In the genomic region with DNA sequence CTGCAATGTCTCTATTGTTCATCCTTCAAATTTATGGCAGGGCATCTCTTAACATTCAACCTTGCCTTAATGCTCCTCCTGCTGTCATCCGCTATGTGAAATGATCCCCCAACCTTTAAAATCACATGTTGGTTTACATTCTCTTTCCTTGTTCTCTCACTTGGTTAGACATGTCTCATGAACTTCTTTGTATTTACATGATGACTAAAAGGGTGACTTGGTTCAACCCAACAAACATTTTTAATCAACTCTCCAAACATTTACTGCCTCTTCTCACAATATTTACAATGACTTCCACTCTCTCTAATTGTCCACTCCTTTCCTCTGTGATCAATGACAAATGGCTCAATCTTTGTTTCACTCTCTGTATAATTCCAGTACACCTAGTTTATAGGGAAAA, we compare ENCODE assay signal across 18 cellular contexts.
A peak's percentile ranks its signal among the peaks of the same experiment; 100 is the strongest.
DNase-seq lines count a peak whose midpoint lies in the region; ATAC-seq and TF ChIP-seq lines count a peak whose summit lies in the region.
"Had no signal": no experiment of that assay in that cellular context is flagged by ENCODE, and none has a peak within 500 bp of the region (broad histone marks: within the 10 kb centered on the region; RNA-seq: fewer than 3 reads in every experiment).

No MANE protein-coding gene starts in this region.

- H2AK5ac ChIP-seq in mesenchymal stem cell (ENCODE audit: low read length, severe bottlenecking), result no peak overlapping the region

- ATAC-seq in Panc1, result no peak
- ATAC-seq in GM21423 (IDR thresholded peaks at IDR 0.05; ENCODE audit: unreplicated experiment), result no peak
- ATAC-seq: HCT116 had no signal

- intact Hi-C loops in Panc1 (cut with micrococcal nuclease; ENCODE audit: unreplicated experiment) (no loop called here), left ventricle myocardium inferior (cut with micrococcal nuclease) (no loop called here)

- CTCF ChIA-PET in Panc1 (lab: Charles Lee), result no interaction called here

- H3K4ac ChIP-seq in mesenchymal stem cell (ENCODE audit: low read depth in 1 of 2, low read length in 2 of 2), result no peak overlapping the region

- H3K23ac ChIP-seq in mesenchymal stem cell (ENCODE audit: low read length in 2 of 2), result no peak overlapping the region

- H3K4me2 ChIP-seq in mesenchymal stem cell (ENCODE audit: low read length, poor library complexity, severe bottlenecking), result no peak overlapping the region
- H3K4me2 ChIP-seq: BLaER1 had no signal

- in situ Hi-C loops in Panc1 (cut with HindIII; ENCODE audit: low pct_unique_long_range_greater_than_20kb, low sequenced_read_pairs), result no loop called here

- H2BK15ac ChIP-seq in mesenchymal stem cell (ENCODE audit: low read depth, poor library complexity, severe bottlenecking), result no peak overlapping the region

- no peak overlapping the region for H2BK120ac ChIP-seq in mesenchymal stem cell (ENCODE audit: low read depth, low read length)

- WGBS in mesenchymal stem cell, result 88% methylated on average over 1 of the region's 1 CpG

- H4K91ac ChIP-seq in mesenchymal stem cell (ENCODE audit: low read length), result no peak overlapping the region

- H3K79me1 ChIP-seq in mesenchymal stem cell (replicated peaks; ENCODE audit: low read length, poor library complexity, severe bottlenecking), result no peaks in the 10 kb centered on the region

- no peak overlapping the region for H2BK5ac ChIP-seq in mesenchymal stem cell (ENCODE audit: low read depth, low read length, poor library complexity, severe bottlenecking)

- no TSS peak for BruUV-seq in Panc1 (replicated peaks; lab: Mats Ljungman, UMichigan)

- H2BK12ac ChIP-seq in mesenchymal stem cell (ENCODE audit: low read length in 2 of 2), result no peak overlapping the region

- DNase-seq in NCI-H1092 treated with DMSO at 0.1 percent for 48 hours (lab: John Stamatoyannopoulos, UW), result peak; percentile 21
- no peak for DNase-seq in NCI-H1092 (lab: John Stamatoyannopoulos, UW)
- peak; percentile 43 for DNase-seq in Panc1 (ENCODE audit: low read depth, low spot score)
- peak; percentile 2 for DNase-seq in mesenchymal stem cell
- DNase-seq in left ventricle myocardium inferior, result no peak
- DNase-seq in GF-D8 (lab: John Stamatoyannopoulos, UW), result no peak
- DNase-seq: 8988T; CD4-positive, alpha-beta memory T cell; DMS153; DND-41; EL; GOT3; H7; HFFc6 had no signal

- H3K27me3 ChIP-seq in Panc1 (ENCODE audit: control insufficient read depth, insufficient read depth, low read length) (no peaks in the 10 kb centered on the region), mesenchymal stem cell (ENCODE audit: control insufficient read depth in 1 of 2, insufficient read depth in 1 of 2, low read length in 2 of 2) (no peaks in the 10 kb centered on the region), left ventricle myocardium inferior (ENCODE audit: low read depth) (no peaks in the 10 kb centered on the region)
- H3K27me3 ChIP-seq: BLaER1 had no signal

- no peak overlapping the region for H3K18ac ChIP-seq in mesenchymal stem cell (ENCODE audit: low read depth in 1 of 2, low read length in 2 of 2)

- H3K9me3 ChIP-seq in Panc1 (ENCODE audit: control insufficient read depth, insufficient read depth, low read depth, low read length), result peaks cover 2% of the 10 kb centered on the region; the same call in 1 of the 2 replicates
- no peaks in the 10 kb centered on the region for H3K9me3 ChIP-seq in mesenchymal stem cell (ENCODE audit: control insufficient read depth, low read length)
- no peaks in the 10 kb centered on the region for H3K9me3 ChIP-seq in left ventricle myocardium inferior (replicated peaks)
- H3K9me3 ChIP-seq: BLaER1 had no signal

- no peak overlapping the region for H4K8ac ChIP-seq in mesenchymal stem cell (ENCODE audit: low read length)

- H3K9ac ChIP-seq in mesenchymal stem cell (ENCODE audit: low read length), result no peak overlapping the region
- H3K9ac ChIP-seq: BLaER1 had no signal

- POLR2A ChIA-PET in Panc1 (lab: Charles Lee), result no interaction called here

- H3K36me3 ChIP-seq in Panc1 (ENCODE audit: control insufficient read depth, insufficient read depth, low read length) (no peaks in the 10 kb centered on the region), mesenchymal stem cell (ENCODE audit: control insufficient read depth in 1 of 2, insufficient read depth in 2 of 2, low read depth in 1 of 2, low read length in 2 of 2) (no peaks in the 10 kb centered on the region), left ventricle myocardium inferior (no peaks in the 10 kb centered on the region)
- H3K36me3 ChIP-seq: BLaER1 had no signal

- H3K14ac ChIP-seq in mesenchymal stem cell (ENCODE audit: low read length in 2 of 2), result no peak overlapping the region

- H3K27ac ChIP-seq in Panc1 (ENCODE audit: low read length) (no peak overlapping the region), mesenchymal stem cell (ENCODE audit: low read length, poor library complexity, severe bottlenecking) (no peak overlapping the region), left ventricle myocardium inferior (replicated peaks) (no peak overlapping the region)
- H3K27ac ChIP-seq: BLaER1, HL-60 had no signal

- H3K4me3 ChIP-seq in Panc1 (ENCODE audit: low read depth in 2 of 2, low read length in 2 of 2) (no peak overlapping the region), mesenchymal stem cell (ENCODE audit: insufficient read depth in 1 of 2, low read depth in 1 of 2, low read length in 2 of 2) (no peak overlapping the region), left ventricle myocardium inferior (no peak overlapping the region)
- H3K4me3 ChIP-seq: BLaER1 had no signal

- TF ChIP-seq CTCF in Panc1 (IDR thresholded peaks at IDR 0.05) (no peak), left ventricle myocardium inferior (IDR thresholded peaks at IDR 0.05; ENCODE audit: borderline replicate concordance) (no peak)

- H2AFZ ChIP-seq in mesenchymal stem cell (ENCODE audit: low read depth, low read length), result no peak overlapping the region

- no peaks in the 10 kb centered on the region for H3K4me1 ChIP-seq in Panc1 (ENCODE audit: control insufficient read depth, insufficient read depth, low read length)
- H3K4me1 ChIP-seq in mesenchymal stem cell (ENCODE audit: control insufficient read depth, insufficient read depth, low read depth, low read length), result no peaks in the 10 kb centered on the region
- H3K4me1 ChIP-seq in left ventricle myocardium inferior, result no peaks in the 10 kb centered on the region
- H3K4me1 ChIP-seq: BLaER1 had no signal

Comparison
In these comparisons a context has a peak if more than half of its experiments do, and no peak if none do; other contexts are left out.
1. DNase-seq: peak in NCI-H1092 treated with DMSO at 0.1 percent for 48 hours (single experiment), Panc1 (single experiment) and mesenchymal stem cell (single experiment); none in NCI-H1092 (single experiment), left ventricle myocardium inferior (single experiment) and GF-D8 (single experiment).